ENCODE assay signal across 9 cellular contexts in genomic region chr13:110873639-110874507, GRCh38. TPM values are rescaled to one million over a fixed set of nuclear protein-coding genes. Genes with fewer than 3 reads are reported as not detected.
DNase-seq lines count a peak whose midpoint lies in the region; ATAC-seq, FAIRE-seq and TF ChIP-seq lines count a peak whose summit lies in the region.
"Had no signal": no experiment of that assay in that cellular context is flagged by ENCODE, and none has a peak within 500 bp of the region (broad histone marks: within the 10 kb centered on the region; RNA-seq: fewer than 3 reads in every experiment).

No MANE protein-coding gene starts in this region.

- no peak overlapping the region for H2AK9ac ChIP-seq in IMR-90 (replicated peaks; ENCODE audit: low read depth, low read length, poor library complexity)

- peak overlapping the region; percentile 12 for H2BK5ac ChIP-seq in IMR-90 (ENCODE audit: low read depth, low read length, poor library complexity, severe bottlenecking)

- ATAC-seq in IMR-90 (ENCODE audit: low read depth) (no peak), psoas muscle (no peak)

- peak overlapping the region; percentile 33 for H3K4ac ChIP-seq in IMR-90 (ENCODE audit: low read depth, low read length)

- H3K27me3 ChIP-seq in BLaER1 treated with 17β-estradiol and CSF1 and Interleukin-3, amounts not matched to agents 10 nM and 100 nM: peaks cover 0 to 20% (median 16%) of the 10 kb centered on the region in 11 experiments; a peak in 15 of 22 replicates
- H3K27me3 ChIP-seq in IMR-90 (ENCODE audit: control insufficient read depth, insufficient read depth, low read length) (no peaks in the 10 kb centered on the region), endothelial cell of umbilical vein (ENCODE audit: control insufficient read depth in 2 of 2, insufficient read depth in 2 of 2, low read length in 2 of 2) (peaks cover 0 to 2% of the 10 kb centered on the region in 2 experiments), psoas muscle (ENCODE audit: insufficient read depth in 3 of 3, low read length in 2 of 3) (no peaks in the 10 kb centered on the region)

- TF ChIP-seq POLR2A in IMR-90 (IDR thresholded peaks at IDR 0.05; ENCODE audit: low read depth, low read length) (no peak), endothelial cell of umbilical vein (IDR thresholded peaks at IDR 0.05; ENCODE audit: low read depth, low read length) (no peak)

- WGBS in IMR-90 (ENCODE audit: extremely low coverage in 2 of 2, insufficient read length in 1 of 2), 2 experiments: 63 to 100% methylated on average over 4 to 17 of the region's 19 CpGs
- WGBS in psoas muscle, 3 donors: 62 to 70% (median 66%) methylated on average over 19 of the region's 19 CpGs

- peaks cover 11 to 37% (median 16%) of the 10 kb centered on the region in 10 experiments for H3K4me1 ChIP-seq in BLaER1 treated with 17β-estradiol and CSF1 and Interleukin-3, amounts not matched to agents 10 nM and 100 nM
- peaks cover 11% of the 10 kb centered on the region; the same call in 1 of the 2 replicates for H3K4me1 ChIP-seq in IMR-90 (ENCODE audit: control insufficient read depth, insufficient read depth, low read length)
- H3K4me1 ChIP-seq in endothelial cell of umbilical vein (ENCODE audit: control insufficient read depth, extremely low read depth, insufficient read depth, low read length): peaks cover 19% of the 10 kb centered on the region
- H3K4me1 ChIP-seq in psoas muscle: peaks cover 21% of the 10 kb centered on the region

- H3K14ac ChIP-seq in IMR-90 (replicated peaks; ENCODE audit: low read depth, low read length): peak overlapping the region; percentile 4; the same call in 1 of the 2 replicates

- H3K18ac ChIP-seq in IMR-90 (ENCODE audit: low read depth, low read length): no peak overlapping the region

- no peak for FAIRE-seq in endothelial cell of umbilical vein (lab: Jason Lieb, UNC)
- FAIRE-seq: islet of Langerhans had no signal

- peak overlapping the region; percentile 68 to 91 (median 80) for H3K4me2 ChIP-seq in BLaER1 treated with 17β-estradiol and CSF1 and Interleukin-3, amounts not matched to agents 10 nM and 100 nM
- H3K4me2 ChIP-seq in IMR-90 (ENCODE audit: low read depth, low read length) (peak overlapping the region; percentile 70), endothelial cell of umbilical vein (ENCODE audit: insufficient read depth, low read length) (no peak overlapping the region)

- peaks cover 15% of the 10 kb centered on the region for H3K9me1 ChIP-seq in IMR-90 (ENCODE audit: insufficient read depth, low read length)
- no peaks in the 10 kb centered on the region for H3K9me1 ChIP-seq in endothelial cell of umbilical vein (replicated peaks; ENCODE audit: control insufficient read depth, extremely low read depth, insufficient read depth, low read length)

- H3K56ac ChIP-seq in IMR-90 (ENCODE audit: extremely low read depth, insufficient read depth, low read length): no peak overlapping the region

- in situ Hi-C loops in IMR-90 (cut with MboI; ENCODE audit: low sequenced_read_pairs) (no loop called here), G401 (cut with HindIII; ENCODE audit: low sequenced_read_pairs) (no loop called here)

- TF ChIP-seq CTCF in IMR-90 (conservative IDR thresholded peaks at IDR 0.05; ENCODE audit: low read depth, low read length) (no peak), endothelial cell of umbilical vein (IDR thresholded peaks at IDR 0.05; ENCODE audit: extremely low read depth in 1 of 2, insufficient read depth in 1 of 2, low read depth in 1 of 2, low read length in 2 of 2) (no peak), psoas muscle (IDR thresholded peaks at IDR 0.05) (no peak)

- H3K4me3 ChIP-seq in BLaER1 treated with 17β-estradiol and CSF1 and Interleukin-3, amounts not matched to agents 10 nM and 100 nM: peak overlapping the region in 8 of 10 experiments; percentile 33 to 59 (median 45); a peak in 12 of 20 replicates
- H3K4me3 ChIP-seq in IMR-90 (ENCODE audit: insufficient read depth, low read depth, low read length): peak overlapping the region; percentile 25
- peak overlapping the region in 1 of 3 experiments; percentile 35 for H3K4me3 ChIP-seq in endothelial cell of umbilical vein (replicated peaks in 1 of 3; ENCODE audit: insufficient read depth in 1 of 3, low read depth in 1 of 3, low read length in 3 of 3)
- peak overlapping the region; percentile 56 for H3K4me3 ChIP-seq in psoas muscle

- H3K9ac ChIP-seq in BLaER1 treated with 17β-estradiol and CSF1 and Interleukin-3, amounts not matched to agents 10 nM and 100 nM: peak overlapping the region in 1 of 11 experiments; percentile 3; a peak in 2 of 22 replicates
- H3K9ac ChIP-seq in IMR-90 (ENCODE audit: low read depth, low read length) (peak overlapping the region; percentile 18; the same call in 1 of the 2 replicates), endothelial cell of umbilical vein (replicated peaks; ENCODE audit: extremely low read depth, insufficient read depth, low read length) (no peak overlapping the region)

- peak overlapping the region; percentile 46; the same call in 1 of the 2 replicates for H4K91ac ChIP-seq in IMR-90 (ENCODE audit: insufficient read depth, low read depth, low read length)

- POLR2A ChIA-PET in IMR-90 (lab: Charles Lee; ENCODE audit: unreplicated experiment) (no interaction called here), endothelial cell of umbilical vein (lab: Charles Lee) (interaction anchor here (2.2 kb wide), 1 partner anchor 159 kb away, joined by 9 read pairs; no protein-coding TSS in a partner anchor)

- dilution Hi-C loops in IMR-90 (cut with HindIII; ENCODE audit: low sequenced_read_pairs, unreplicated experiment): no loop called here
- dilution Hi-C loops in endothelial cell of umbilical vein (cut with MboI; ENCODE audit: extremely low pct_ligation_motif_present, low sequenced_read_pairs): no loop called here

- peaks cover 7 to 14% of the 10 kb centered on the region in 2 experiments; a peak in 2 of 4 replicates for H3K79me1 ChIP-seq in IMR-90 (ENCODE audit: low read depth in 1 of 2, low read length in 2 of 2)

- no peak overlapping the region for H2BK20ac ChIP-seq in IMR-90 (ENCODE audit: low read depth, low read length)

- H3K27ac ChIP-seq in BLaER1 treated with 17β-estradiol and CSF1 and Interleukin-3, amounts not matched to agents 10 nM and 100 nM: no peak overlapping the region
- H3K27ac ChIP-seq in IMR-90 (ENCODE audit: insufficient read depth, low read length) (no peak overlapping the region), endothelial cell of umbilical vein (ENCODE audit: insufficient read depth, low read depth, low read length) (no peak overlapping the region), psoas muscle (peak overlapping the region; percentile 51)

- H4K8ac ChIP-seq in IMR-90 (ENCODE audit: low read depth in 2 of 2, low read length in 2 of 2): peak overlapping the region in 1 of 2 experiments; percentile 53; a peak in 2 of 4 replicates

- no peak overlapping the region for H4K5ac ChIP-seq in IMR-90 (ENCODE audit: low read depth, low read length)

- H2AFZ ChIP-seq in IMR-90 (replicated peaks; ENCODE audit: low read length, poor library complexity) (peak overlapping the region; percentile 84), endothelial cell of umbilical vein (ENCODE audit: low read depth, low read length) (peak overlapping the region; percentile 13)

- no peaks in the 10 kb centered on the region for H3K79me2 ChIP-seq in endothelial cell of umbilical vein (ENCODE audit: control insufficient read depth, insufficient read depth, low read length)

- TF ChIP-seq RAD21 in IMR-90 (IDR thresholded peaks at IDR 0.05; ENCODE audit: low read length): no peak

- CTCF ChIA-PET in IMR-90 (lab: Yijun Ruan, JAX) (no interaction called here), endothelial cell of umbilical vein (lab: Charles Lee) (no interaction called here)

- BruUV-seq in IMR-90 (replicated peaks; lab: Mats Ljungman, UMichigan) (no TSS peak), endothelial cell of umbilical vein (replicated peaks; lab: Mats Ljungman, UMichigan) (no TSS peak)

- H2BK120ac ChIP-seq in IMR-90 (ENCODE audit: low read depth, low read length): peak overlapping the region; percentile 37; the same call in 1 of the 2 replicates

- peak overlapping the region; percentile 41 for H3K23ac ChIP-seq in IMR-90 (ENCODE audit: low read depth, low read length)

- no peak overlapping the region for H2BK15ac ChIP-seq in IMR-90 (ENCODE audit: low read depth, low read length)

- peaks cover 0 to 7% (median 0%) of the 10 kb centered on the region in 11 experiments; a peak in 2 of 22 replicates for H3K36me3 ChIP-seq in BLaER1 treated with 17β-estradiol and CSF1 and Interleukin-3, amounts not matched to agents 10 nM and 100 nM
- H3K36me3 ChIP-seq in IMR-90 (ENCODE audit: control insufficient read depth, insufficient read depth, low read length) (no peaks in the 10 kb centered on the region), endothelial cell of umbilical vein (ENCODE audit: control insufficient read depth in 2 of 2, extremely low read depth in 1 of 2, insufficient read depth in 2 of 2, low read length in 2 of 2) (no peaks in the 10 kb centered on the region), psoas muscle (ENCODE audit: insufficient read depth in 1 of 2, low read depth in 1 of 2) (peaks cover 0 to 6% of the 10 kb centered on the region in 2 donors)

- H2AK5ac ChIP-seq in IMR-90 (ENCODE audit: low read depth, low read length): peak overlapping the region; percentile 76

- peaks cover 0 to 11% (median 0%) of the 10 kb centered on the region in 11 experiments; a peak in 3 of 22 replicates for H3K9me3 ChIP-seq in BLaER1 treated with 17β-estradiol and CSF1 and Interleukin-3, amounts not matched to agents 10 nM and 100 nM (replicated peaks in 1 of 11)
- H3K9me3 ChIP-seq in IMR-90 (ENCODE audit: control insufficient read depth, insufficient read depth, low read length): no peaks in the 10 kb centered on the region
- no peaks in the 10 kb centered on the region for H3K9me3 ChIP-seq in endothelial cell of umbilical vein (replicated peaks; ENCODE audit: control insufficient read depth, insufficient read depth, low read length)
- H3K9me3 ChIP-seq in psoas muscle: no peaks in the 10 kb centered on the region

- intact Hi-C loops in IMR-90 (cut with micrococcal nuclease) (loop anchor here (5.0 kb wide), 2 partner anchors 38 to 178 kb away; no protein-coding TSS in a partner anchor), endothelial cell of umbilical vein (cut with micrococcal nuclease) (no loop called here), psoas muscle (cut with DNase I) (no loop called here)

- no peak for DNase-seq in IMR-90
- DNase-seq in endothelial cell of umbilical vein (ENCODE audit: low read depth, low spot score): no peak
- no peak for DNase-seq in psoas muscle
- DNase-seq in G401 (ENCODE audit: low spot score): no peak
- DNase-seq in amygdala (lab: John Stamatoyannopoulos, UW): no peak
- DNase-seq in activated gamma-delta T cell treated with Interleukin-2 at 50 U/mL for 16 hours: no peak
- no peak for DNase-seq in AG20443 (ENCODE audit: low spot score)

- no peaks in the 10 kb centered on the region for H4K20me1 ChIP-seq in BLaER1 treated with 17β-estradiol and CSF1 and Interleukin-3, amounts not matched to agents 10 nM and 100 nM
- H4K20me1 ChIP-seq in IMR-90 (ENCODE audit: insufficient read depth, low read length) (no peaks in the 10 kb centered on the region), endothelial cell of umbilical vein (replicated peaks; ENCODE audit: control insufficient read depth, extremely low read depth, insufficient read depth, low read length) (no peaks in the 10 kb centered on the region)

RNA-seq across cellular contexts. Expression of gene ANKRD10, which starts 41.0 kb away (rescaled TPM):
- 18.3 and 24.2 TPM in 2 replicates for total RNA-seq in IMR-90 (2012; rRNA removed)
- polyA plus RNA-seq in IMR-90 (2012; rRNA removed): 24.2 and 31.1 TPM in 2 replicates
- 7.4 and 11.9 TPM in 2 replicates for polyA plus RNA-seq in IMR-90 (2012; cell fraction: cytosol; rRNA removed)
- polyA plus RNA-seq in IMR-90 (2012; cell fraction: nucleus; rRNA removed; ENCODE audit: low replicate concordance): 105 and 271 TPM in 2 replicates
- 83.1 and 94.1 TPM in 2 replicates for total RNA-seq in endothelial cell of umbilical vein
- polyA plus RNA-seq in endothelial cell of umbilical vein: 43.8 and 44.5 TPM in 2 replicates
- 21.4 and 27.7 TPM in 2 replicates for polyA plus RNA-seq in endothelial cell of umbilical vein (2011; cell fraction: cytosol; rRNA removed)
- polyA plus RNA-seq in endothelial cell of umbilical vein (2011; cell fraction: nucleus; rRNA removed): 279 and 295 TPM in 2 replicates
- 43.9 and 50.4 TPM in 2 replicates for polyA plus RNA-seq in endothelial cell of umbilical vein (2012)
- polyA minus RNA-seq in endothelial cell of umbilical vein: 89.2 and 94.7 TPM in 2 replicates
- polyA minus RNA-seq in endothelial cell of umbilical vein (2011; cell fraction: cytosol; rRNA and poly(A)+ RNA removed): 48.4 TPM
- 230 and 241 TPM in 2 replicates for polyA minus RNA-seq in endothelial cell of umbilical vein (2011; cell fraction: nucleus; rRNA and poly(A)+ RNA removed)
- total RNA-seq in psoas muscle: 100 to 1,000 TPM; 106 to 225 (median 159) TPM
- 100 to 1,000 TPM in 1 of 3 donors, 10 to 100 TPM in 2; 82.0 to 123 (median 99.3) TPM for polyA plus RNA-seq in psoas muscle
- 167 and 190 TPM in 2 replicates for total RNA-seq in G401 (2014; rRNA removed; shearing (Covaris generic))
